In genomic region chr17:1975573-1975972, GRCh38 we compare ENCODE assay signal across 1 cellular context.
TF ChIP-seq lines count a peak whose summit lies in the region.

No MANE protein-coding gene starts in this region.

TF ChIP-seq in HepG2, 621 proteins besides CTCF, POLR2A, EP300 and RAD21:
- peak; percentile 3; the same call in 1 of the 2 replicates for TF ChIP-seq ZNF460 (CRISPR knock-in tag; IDR thresholded peaks at IDR 0.05; ENCODE audit: borderline replicate concordance)
- no peak for TF ChIP-seq ZNF350 (CRISPR knock-in tag; IDR thresholded peaks at IDR 0.05; ENCODE audit: borderline replicate concordance, low read depth)
- TF ChIP-seq NR1H2 (CRISPR knock-in tag; IDR thresholded peaks at IDR 0.05; ENCODE audit: borderline replicate concordance, low read depth): no peak
- TF ChIP-seq, protein P1, sequence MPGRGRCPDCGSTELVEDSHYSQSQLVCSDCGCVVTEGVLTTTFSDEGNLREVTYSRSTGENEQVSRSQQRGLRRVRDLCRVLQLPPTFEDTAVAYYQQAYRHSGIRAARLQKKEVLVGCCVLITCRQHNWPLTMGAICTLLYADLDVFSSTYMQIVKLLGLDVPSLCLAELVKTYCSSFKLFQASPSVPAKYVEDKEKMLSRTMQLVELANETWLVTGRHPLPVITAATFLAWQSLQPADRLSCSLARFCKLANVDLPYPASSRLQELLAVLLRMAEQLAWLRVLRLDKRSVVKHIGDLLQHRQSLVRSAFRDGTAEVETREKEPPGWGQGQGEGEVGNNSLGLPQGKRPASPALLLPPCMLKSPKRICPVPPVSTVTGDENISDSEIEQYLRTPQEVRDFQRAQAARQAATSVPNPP (CRISPR knock-in tag; IDR thresholded peaks at IDR 0.05): peak; percentile 61; the same call in 1 of the 2 replicates
- TF ChIP-seq JARID2 (CRISPR knock-in tag; IDR thresholded peaks at IDR 0.05; ENCODE audit: insufficient replicate concordance): no peak
- TF ChIP-seq, protein P2, sequence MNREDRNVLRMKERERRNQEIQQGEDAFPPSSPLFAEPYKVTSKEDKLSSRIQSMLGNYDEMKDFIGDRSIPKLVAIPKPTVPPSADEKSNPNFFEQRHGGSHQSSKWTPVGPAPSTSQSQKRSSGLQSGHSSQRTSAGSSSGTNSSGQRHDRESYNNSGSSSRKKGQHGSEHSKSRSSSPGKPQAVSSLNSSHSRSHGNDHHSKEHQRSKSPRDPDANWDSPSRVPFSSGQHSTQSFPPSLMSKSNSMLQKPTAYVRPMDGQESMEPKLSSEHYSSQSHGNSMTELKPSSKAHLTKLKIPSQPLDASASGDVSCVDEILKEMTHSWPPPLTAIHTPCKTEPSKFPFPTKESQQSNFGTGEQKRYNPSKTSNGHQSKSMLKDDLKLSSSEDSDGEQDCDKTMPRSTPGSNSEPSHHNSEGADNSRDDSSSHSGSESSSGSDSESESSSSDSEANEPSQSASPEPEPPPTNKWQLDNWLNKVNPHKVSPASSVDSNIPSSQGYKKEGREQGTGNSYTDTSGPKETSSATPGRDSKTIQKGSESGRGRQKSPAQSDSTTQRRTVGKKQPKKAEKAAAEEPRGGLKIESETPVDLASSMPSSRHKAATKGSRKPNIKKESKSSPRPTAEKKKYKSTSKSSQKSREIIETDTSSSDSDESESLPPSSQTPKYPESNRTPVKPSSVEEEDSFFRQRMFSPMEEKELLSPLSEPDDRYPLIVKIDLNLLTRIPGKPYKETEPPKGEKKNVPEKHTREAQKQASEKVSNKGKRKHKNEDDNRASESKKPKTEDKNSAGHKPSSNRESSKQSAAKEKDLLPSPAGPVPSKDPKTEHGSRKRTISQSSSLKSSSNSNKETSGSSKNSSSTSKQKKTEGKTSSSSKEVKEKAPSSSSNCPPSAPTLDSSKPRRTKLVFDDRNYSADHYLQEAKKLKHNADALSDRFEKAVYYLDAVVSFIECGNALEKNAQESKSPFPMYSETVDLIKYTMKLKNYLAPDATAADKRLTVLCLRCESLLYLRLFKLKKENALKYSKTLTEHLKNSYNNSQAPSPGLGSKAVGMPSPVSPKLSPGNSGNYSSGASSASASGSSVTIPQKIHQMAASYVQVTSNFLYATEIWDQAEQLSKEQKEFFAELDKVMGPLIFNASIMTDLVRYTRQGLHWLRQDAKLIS (CRISPR knock-in tag; IDR thresholded peaks at IDR 0.05): no peak
- 0 out of 2 replicates have a peak, but pooled peaks have one; percentile 24 for TF ChIP-seq ZMYM3 (CRISPR knock-in tag; IDR thresholded peaks at IDR 0.05)
